ENCODE assay signal across 16 cellular contexts in genomic region chr2:171309727-171310265, GRCh38.
A peak's percentile ranks its signal among the peaks of the same experiment; 100 is the strongest.
DNase-seq lines count a peak whose midpoint lies in the region; ATAC-seq and TF ChIP-seq lines count a peak whose summit lies in the region.
"Had no signal": no experiment of that assay in that cellular context is flagged by ENCODE, and none has a peak within 500 bp of the region (broad histone marks: within the 10 kb centered on the region; RNA-seq: fewer than 3 reads in every experiment).

No MANE protein-coding gene starts in this region.

- H3K9me3 Mint-ChIP-seq in activated CD8-positive, alpha-beta T cell treated with anti-CD3 and anti-CD28 coated beads, Interleukin-2, amount 10 ng/mL, durations not matched to agents 7 days and 5 days (ENCODE audit: insufficient read depth) = peaks cover 14% of the 10 kb centered on the region
- peaks cover 21% of the 10 kb centered on the region for H3K9me3 Mint-ChIP-seq in activated CD8-positive, alpha-beta T cell treated with anti-CD3 and anti-CD28 coated beads for 36 hours
- H3K9me3 Mint-ChIP-seq in stimulated activated memory B cell treated with anti-CD40 and anti-IgM and Interleukin-4, amounts not matched to agents 10 μg/mL and 1 μg/mL and 100 μg/mL, for 72 hours = peaks cover 7% of the 10 kb centered on the region

- intact Hi-C loops in activated CD8-positive, alpha-beta T cell treated with anti-CD3 and anti-CD28 coated beads for 36 hours (cut with micrococcal nuclease) = no loop called here

- peaks cover 5% of the 10 kb centered on the region for H3K4me1 Mint-ChIP-seq in activated CD8-positive, alpha-beta T cell treated with anti-CD3 and anti-CD28 coated beads, Interleukin-2, amount 10 ng/mL, durations not matched to agents 7 days and 5 days (ENCODE audit: low read depth)
- H3K4me1 Mint-ChIP-seq in activated CD8-positive, alpha-beta T cell treated with anti-CD3 and anti-CD28 coated beads for 36 hours (ENCODE audit: low read depth) = peaks cover 4% of the 10 kb centered on the region
- peaks cover 16% of the 10 kb centered on the region for H3K4me1 Mint-ChIP-seq in stimulated activated memory B cell treated with anti-CD40 and anti-IgM and Interleukin-4, amounts not matched to agents 10 μg/mL and 1 μg/mL and 100 μg/mL, for 72 hours
- H3K4me1 Mint-ChIP-seq: CD14-positive monocyte had no signal

- H3K27ac ChIP-seq in WERI-Rb-1 = peak overlapping the region; percentile 77

- H3K36me3 Mint-ChIP-seq in activated CD8-positive, alpha-beta T cell treated with anti-CD3 and anti-CD28 coated beads, Interleukin-2, amount 10 ng/mL, durations not matched to agents 7 days and 5 days (ENCODE audit: low read depth) = peaks cover 22% of the 10 kb centered on the region
- peaks cover 31% of the 10 kb centered on the region for H3K36me3 Mint-ChIP-seq in activated CD8-positive, alpha-beta T cell treated with anti-CD3 and anti-CD28 coated beads for 36 hours (ENCODE audit: low read depth)
- peaks cover 19% of the 10 kb centered on the region for H3K36me3 Mint-ChIP-seq in stimulated activated memory B cell treated with anti-CD40 and anti-IgM and Interleukin-4, amounts not matched to agents 10 μg/mL and 1 μg/mL and 100 μg/mL, for 72 hours

- H3K27ac Mint-ChIP-seq in activated CD8-positive, alpha-beta T cell treated with anti-CD3 and anti-CD28 coated beads, Interleukin-2, amount 10 ng/mL, durations not matched to agents 7 days and 5 days = no peak overlapping the region
- H3K27ac Mint-ChIP-seq in activated CD8-positive, alpha-beta T cell treated with anti-CD3 and anti-CD28 coated beads for 36 hours = no peak overlapping the region
- peak overlapping the region; percentile 1 for H3K27ac Mint-ChIP-seq in stimulated activated memory B cell treated with anti-CD40 and anti-IgM and Interleukin-4, amounts not matched to agents 10 μg/mL and 1 μg/mL and 100 μg/mL, for 72 hours
- H3K27ac Mint-ChIP-seq: CD14-positive monocyte, T-cell had no signal

- CTCF ChIA-PET in activated CD8-positive, alpha-beta T cell treated with anti-CD3 and anti-CD28 coated beads, Interleukin-2, amount 10 ng/mL, durations not matched to agents 7 days and 5 days (lab: Charles Lee) = interaction anchor here (1.3 kb wide), 1 partner anchor 147 kb away, joined by 3 read pairs; no protein-coding TSS in a partner anchor
- CTCF ChIA-PET in activated CD8-positive, alpha-beta T cell treated with anti-CD3 and anti-CD28 coated beads for 36 hours (lab: Charles Lee) = no interaction called here

- no peaks in the 10 kb centered on the region for H3K27me3 Mint-ChIP-seq in activated CD8-positive, alpha-beta T cell treated with anti-CD3 and anti-CD28 coated beads, Interleukin-2, amount 10 ng/mL, durations not matched to agents 7 days and 5 days (ENCODE audit: low read depth)
- no peaks in the 10 kb centered on the region for H3K27me3 Mint-ChIP-seq in activated CD8-positive, alpha-beta T cell treated with anti-CD3 and anti-CD28 coated beads for 36 hours
- no peaks in the 10 kb centered on the region for H3K27me3 Mint-ChIP-seq in stimulated activated memory B cell treated with anti-CD40 and anti-IgM and Interleukin-4, amounts not matched to agents 10 μg/mL and 1 μg/mL and 100 μg/mL, for 72 hours
- H3K27me3 Mint-ChIP-seq: T-cell had no signal

- ATAC-seq in activated CD8-positive, alpha-beta T cell treated with anti-CD3 and anti-CD28 coated beads, Interleukin-2, amount 10 ng/mL, durations not matched to agents 7 days and 5 days = peak; percentile 42
- ATAC-seq in activated CD8-positive, alpha-beta T cell treated with anti-CD3 and anti-CD28 coated beads for 36 hours = no peak
- ATAC-seq in stimulated activated memory B cell treated with anti-CD40 and anti-IgM and Interleukin-4, amounts not matched to agents 10 μg/mL and 1 μg/mL and 100 μg/mL, for 72 hours = no peak
- ATAC-seq in HG03045 (IDR thresholded peaks at IDR 0.05; ENCODE audit: unreplicated experiment) (no peak), GM18502 (IDR thresholded peaks at IDR 0.05; ENCODE audit: poor library complexity, unreplicated experiment) (no peak)
- ATAC-seq: T-cell had no signal

- H3K9me3 ChIP-seq in WERI-Rb-1 (ENCODE audit: severe bottlenecking) = peaks cover 31% of the 10 kb centered on the region
- H3K9me3 ChIP-seq: SK-N-SH had no signal

- no peak overlapping the region for H3K4me3 ChIP-seq in WERI-Rb-1 (ENCODE audit: low read depth, low read length)

- no peak for DNase-seq in activated CD8-positive, alpha-beta T cell treated with anti-CD3 and anti-CD28 coated beads, Interleukin-2, amount 10 ng/mL, durations not matched to agents 7 days and 5 days
- no peak for DNase-seq in activated CD8-positive, alpha-beta T cell treated with anti-CD3 and anti-CD28 coated beads for 36 hours
- DNase-seq in NCI-H345 (lab: John Stamatoyannopoulos, UW) = peak; percentile 62
- DNase-seq in WERI-Rb-1 = peak; percentile 75
- DNase-seq in midbrain (lab: John Stamatoyannopoulos, UW) = no peak
- DNase-seq: HCEC 1CT, NCI-H2081 treated with DMSO at 0.1 percent for 48 hours, NCI-H226, NCI-H774, Right ventricle myocardium superior, SK-N-SH, T-cell had no signal

- no peak overlapping the region for H3K4me3 Mint-ChIP-seq in activated CD8-positive, alpha-beta T cell treated with anti-CD3 and anti-CD28 coated beads, Interleukin-2, amount 10 ng/mL, durations not matched to agents 7 days and 5 days
- no peak overlapping the region for H3K4me3 Mint-ChIP-seq in activated CD8-positive, alpha-beta T cell treated with anti-CD3 and anti-CD28 coated beads for 36 hours
- H3K4me3 Mint-ChIP-seq in stimulated activated memory B cell treated with anti-CD40 and anti-IgM and Interleukin-4, amounts not matched to agents 10 μg/mL and 1 μg/mL and 100 μg/mL, for 72 hours = no peak overlapping the region
- H3K4me3 Mint-ChIP-seq: CD14-positive monocyte, T-cell had no signal

- H3K36me3 ChIP-seq in WERI-Rb-1 = no peaks in the 10 kb centered on the region; the same call in 1 of the 2 replicates

- POLR2A ChIA-PET in activated CD8-positive, alpha-beta T cell treated with anti-CD3 and anti-CD28 coated beads, Interleukin-2, amount 10 ng/mL, durations not matched to agents 7 days and 5 days (lab: Charles Lee) = no interaction called here
- POLR2A ChIA-PET in activated CD8-positive, alpha-beta T cell treated with anti-CD3 and anti-CD28 coated beads for 36 hours (lab: Charles Lee) = no interaction called here

- TF ChIP-seq CTCF in activated CD8-positive, alpha-beta T cell treated with anti-CD3 and anti-CD28 coated beads for 36 hours (IDR thresholded peaks at IDR 0.05) = no peak
- TF ChIP-seq CTCF in WERI-Rb-1 (IDR thresholded peaks at IDR 0.05; ENCODE audit: low read depth, low read length) = no peak

- H3K27me3 ChIP-seq in WERI-Rb-1 (ENCODE audit: insufficient read depth, low read depth, severe bottlenecking) = no peaks in the 10 kb centered on the region

Comparison
In these comparisons a context has a peak if more than half of its experiments do, and no peak if none do; other contexts are left out.
1. DNase-seq: peak in NCI-H345 (single experiment) and WERI-Rb-1 (single experiment); none in activated CD8-positive, alpha-beta T cell treated with anti-CD3 and anti-CD28 coated beads, Interleukin-2, amount 10 ng/mL, durations not matched to agents 7 days and 5 days (single experiment), activated CD8-positive, alpha-beta T cell treated with anti-CD3 and anti-CD28 coated beads for 36 hours (single experiment) and midbrain (single experiment).